ENCODE assay signal across 1 cellular context in the genomic region with DNA sequence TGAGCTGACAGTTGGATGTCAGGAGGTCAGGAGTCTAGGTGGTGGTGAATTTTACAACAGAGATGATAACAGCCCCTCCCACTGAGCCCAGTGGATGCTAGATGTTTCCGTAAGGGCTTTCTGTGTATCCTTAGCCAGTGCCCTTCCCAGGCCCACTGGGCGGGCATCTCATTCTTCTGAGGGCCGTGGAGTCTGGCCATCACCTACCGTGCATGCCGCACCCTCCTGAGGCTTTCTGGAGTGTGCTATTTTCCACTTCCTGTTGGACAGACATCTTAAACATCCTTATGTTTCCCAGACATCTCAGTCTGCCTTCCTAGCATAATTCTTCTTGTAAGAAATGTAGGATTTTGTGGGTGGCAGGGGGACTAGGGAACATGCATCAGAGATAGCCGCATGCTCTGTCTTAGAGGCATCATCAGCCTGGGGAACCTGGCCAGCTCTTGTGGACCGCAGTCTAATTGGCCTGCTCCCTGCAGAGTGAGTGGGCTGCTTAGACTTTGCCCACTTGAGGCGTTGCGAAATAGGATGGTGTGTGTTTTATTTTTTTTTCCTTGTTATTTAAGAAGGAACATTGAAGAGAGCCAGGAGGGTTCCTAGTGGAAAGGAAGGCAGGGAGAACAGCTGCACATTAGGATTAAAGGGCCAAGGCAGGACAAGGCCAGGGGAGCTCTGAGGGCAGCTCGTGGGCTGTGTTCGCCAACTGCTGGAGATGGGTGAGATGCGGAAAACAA.
TF ChIP-seq lines count a peak whose summit lies in the region.

No MANE protein-coding gene starts in this region.

TF ChIP-seq in HCT116, 20 proteins besides CTCF, POLR2A, EP300 and RAD21:
- TF ChIP-seq SIN3A (IDR thresholded peaks at IDR 0.05; ENCODE audit: low read depth): no peak
- TF ChIP-seq SRF (IDR thresholded peaks at IDR 0.05; ENCODE audit: low read depth): no peak
- no peak for TF ChIP-seq ZBTB33 (IDR thresholded peaks at IDR 0.05; ENCODE audit: extremely low read depth, insufficient replicate concordance, low read length)
- no peak for TF ChIP-seq MAX (IDR thresholded peaks at IDR 0.05)
- no peak for TF ChIP-seq REST (IDR thresholded peaks at IDR 0.05; ENCODE audit: low read depth)
- TF ChIP-seq CEBPB (IDR thresholded peaks at IDR 0.05; ENCODE audit: low read depth): 0 out of 2 replicates have a peak, but pooled peaks have one; percentile 15
